In the genomic region with DNA sequence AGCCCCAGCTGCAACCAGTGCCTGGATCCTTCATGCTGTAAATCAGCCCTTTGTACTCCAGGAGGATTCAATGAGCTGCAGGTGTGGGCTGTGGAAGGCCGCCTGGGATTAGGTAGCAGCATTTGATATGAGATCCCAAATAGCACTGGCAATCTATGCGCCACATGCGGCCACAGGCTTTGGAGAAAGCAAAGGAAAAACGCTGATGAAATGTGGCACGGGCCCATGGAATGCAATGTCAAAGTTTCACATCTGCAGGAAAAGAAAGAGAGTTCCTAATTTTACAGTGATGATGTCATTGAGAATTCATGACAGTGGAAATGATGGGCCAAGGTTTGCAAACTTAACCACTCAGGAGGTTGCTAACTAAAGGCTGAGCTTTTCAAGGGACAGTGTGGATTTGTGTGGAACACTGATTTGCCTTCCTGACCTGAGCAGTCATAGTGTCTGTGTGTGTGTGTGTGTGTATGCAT, we compare ENCODE assay signal across 9 cellular contexts.
DNase-seq lines count a peak whose midpoint lies in the region; ATAC-seq and TF ChIP-seq lines count a peak whose summit lies in the region.
"Had no signal": no experiment of that assay in that cellular context is flagged by ENCODE, and none has a peak within 500 bp of the region (broad histone marks: within the 10 kb centered on the region; RNA-seq: fewer than 3 reads in every experiment).

No MANE protein-coding gene starts in this region.

- peaks cover 5% of the 10 kb centered on the region for H3K27me3 Mint-ChIP-seq in nephron progenitor cell (ENCODE audit: low read depth, poor library complexity)

- DNase-seq in COLO668 (lab: John Stamatoyannopoulos, UW; ENCODE audit: unreplicated experiment): peak; percentile 80
- peak; percentile 39 for DNase-seq in NCI-H2196 (lab: John Stamatoyannopoulos, UW; ENCODE audit: unreplicated experiment)
- DNase-seq in fibroblast of gingiva (ENCODE audit: low read depth): peak; percentile 85
- peak; percentile 19 for DNase-seq in nephron progenitor cell
- DNase-seq in stimulated activated CD4-positive, alpha-beta T cell treated with anti-CD3 and anti-CD28 coated beads, Interleukin-4, amount 100 ng/mL, for 24 hours: no peak
- DNase-seq: NCI-H2107 had no signal

- no peaks in the 10 kb centered on the region for H3K9me3 Mint-ChIP-seq in nephron progenitor cell

- H3K4me3 Mint-ChIP-seq in nephron progenitor cell: no peak overlapping the region

- ATAC-seq in HG03378 (IDR thresholded peaks at IDR 0.05; ENCODE audit: unreplicated experiment): no peak
- no peak for ATAC-seq in GM21723 (IDR thresholded peaks at IDR 0.05; ENCODE audit: unreplicated experiment)
- ATAC-seq in HG03280 (IDR thresholded peaks at IDR 0.05; ENCODE audit: unreplicated experiment): no peak

- H3K4me1 Mint-ChIP-seq in nephron progenitor cell: peaks cover 58% of the 10 kb centered on the region

- H3K36me3 Mint-ChIP-seq in nephron progenitor cell (ENCODE audit: low read depth): no peaks in the 10 kb centered on the region

- H3K27ac Mint-ChIP-seq in nephron progenitor cell: peak overlapping the region; percentile 64

- no peak for TF ChIP-seq CTCF in nephron progenitor cell (IDR thresholded peaks at IDR 0.05)
